In the genomic region with DNA sequence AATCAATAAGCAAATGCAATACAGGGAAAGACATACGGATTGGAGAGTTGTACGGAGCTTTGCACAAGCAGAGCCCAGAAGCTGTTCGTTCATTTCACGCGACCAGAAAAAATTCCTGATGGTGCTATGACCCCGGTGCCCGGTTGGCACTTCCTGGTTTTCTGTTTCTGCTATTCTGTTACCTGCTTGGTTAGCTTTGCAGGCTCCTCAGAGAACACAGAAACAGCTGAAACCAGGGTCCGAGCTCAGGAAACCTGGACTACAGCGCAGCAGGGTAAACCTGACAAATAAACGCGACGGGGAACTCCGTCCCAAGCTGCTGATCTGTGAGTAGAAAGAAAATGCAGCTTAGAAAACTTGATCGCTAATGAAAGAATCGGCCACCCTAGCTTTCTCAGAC, we compare ENCODE assay signal across 12 cellular contexts. TPM values are rescaled to one million over a fixed set of nuclear protein-coding genes. Genes with fewer than 3 reads are reported as not detected.
A peak's percentile ranks its signal among the peaks of the same experiment; 100 is the strongest.
DNase-seq lines count a peak whose midpoint lies in the region; ATAC-seq and TF ChIP-seq lines count a peak whose summit lies in the region.
"Had no signal": no experiment of that assay in that cellular context is flagged by ENCODE, and none has a peak within 500 bp of the region (broad histone marks: within the 10 kb centered on the region; RNA-seq: fewer than 3 reads in every experiment).

No MANE protein-coding gene starts in this region.

- H3K4me1 Mint-ChIP-seq in type B pancreatic cell (ENCODE audit: unreplicated experiment), result peaks cover 4% of the 10 kb centered on the region
- no peaks in the 10 kb centered on the region for H3K4me1 Mint-ChIP-seq in CD14-positive monocyte
- H3K4me1 Mint-ChIP-seq: IgD-negative memory B cell had no signal

- no peak overlapping the region for H3K27ac Mint-ChIP-seq in type B pancreatic cell
- no peak overlapping the region for H3K27ac Mint-ChIP-seq in CD14-positive monocyte
- H3K27ac Mint-ChIP-seq: IgD-negative memory B cell had no signal

- peaks cover 5% of the 10 kb centered on the region for H3K27me3 ChIP-seq in muscle layer of duodenum (ENCODE audit: low read depth, low read length)
- H3K27me3 ChIP-seq in SJCRH30, result no peaks in the 10 kb centered on the region
- H3K27me3 ChIP-seq: BLaER1 had no signal

- DNase-seq in NCI-H82 (lab: John Stamatoyannopoulos, UW), result peak; percentile 42
- DNase-seq in NCI-H82 treated with DMSO at 0.1 percent for 48 hours (lab: John Stamatoyannopoulos, UW; ENCODE audit: unreplicated experiment), result no peak
- DNase-seq in epithelial cell of esophagus (ENCODE audit: low read depth), result no peak
- no peak for DNase-seq in type B pancreatic cell (ENCODE audit: extremely low spot score, unreplicated experiment)
- DNase-seq in SJCRH30, result no peak
- no peak for DNase-seq in CD14-positive monocyte (ENCODE audit: low spot score)
- DNase-seq: HCEC 1CT had no signal

- H3K4me1 ChIP-seq in muscle layer of duodenum (ENCODE audit: control insufficient read depth in 1 of 2, insufficient read depth in 2 of 2, low read length in 2 of 2), result peaks cover 0 to 11% of the 10 kb centered on the region in 2 donors
- no peaks in the 10 kb centered on the region for H3K4me1 ChIP-seq in SJCRH30
- H3K4me1 ChIP-seq: BLaER1 had no signal

- no peaks in the 10 kb centered on the region for H3K36me3 ChIP-seq in muscle layer of duodenum (ENCODE audit: control insufficient read depth in 1 of 2, insufficient read depth in 2 of 2, low read length in 2 of 2)
- no peaks in the 10 kb centered on the region for H3K36me3 ChIP-seq in SJCRH30
- H3K36me3 ChIP-seq: BLaER1 had no signal

- TF ChIP-seq CTCF in epithelial cell of esophagus (IDR thresholded peaks at IDR 0.05; ENCODE audit: insufficient read depth, low read depth, low read length, missing control alignments), result no peak
- no peak for TF ChIP-seq CTCF in type B pancreatic cell (conservative IDR thresholded peaks at IDR 0.05)
- no peak for TF ChIP-seq CTCF in CD14-positive monocyte (IDR thresholded peaks at IDR 0.05)

- H3K27me3 Mint-ChIP-seq in type B pancreatic cell (peaks cover 82% of the 10 kb centered on the region), CD14-positive monocyte (ENCODE audit: low read depth in 3 of 3) (peaks cover 31 to 36% (median 33%) of the 10 kb centered on the region in 3 donors)

- no peak for ATAC-seq in HG02798 (IDR thresholded peaks at IDR 0.05; ENCODE audit: poor library complexity, unreplicated experiment)

- no peaks in the 10 kb centered on the region for H3K36me3 Mint-ChIP-seq in type B pancreatic cell
- H3K36me3 Mint-ChIP-seq in CD14-positive monocyte, result no peaks in the 10 kb centered on the region
- H3K36me3 Mint-ChIP-seq: IgD-negative memory B cell had no signal

- H3K9me3 Mint-ChIP-seq in type B pancreatic cell (no peaks in the 10 kb centered on the region), CD14-positive monocyte (peaks cover 0 to 9% (median 3%) of the 10 kb centered on the region in 7 donors)

- H3K9me3 ChIP-seq in muscle layer of duodenum (ENCODE audit: control insufficient read depth in 1 of 2, low read length in 2 of 2) (no peaks in the 10 kb centered on the region), SJCRH30 (replicated peaks) (no peaks in the 10 kb centered on the region)

- H3K27ac ChIP-seq in muscle layer of duodenum (ENCODE audit: low read length) (no peak overlapping the region), SJCRH30 (no peak overlapping the region)
- H3K27ac ChIP-seq: BLaER1 had no signal

- intact Hi-C loops in CD14-positive monocyte (cut with micrococcal nuclease), result no loop called here

- H3K4me3 ChIP-seq in epithelial cell of esophagus (ENCODE audit: low read length) (peak overlapping the region; percentile 11), muscle layer of duodenum (ENCODE audit: low read depth in 1 of 2, low read length in 2 of 2) (peak overlapping the region; percentile 40 to 60), SJCRH30 (no peak overlapping the region)
- H3K4me3 ChIP-seq: BLaER1 had no signal

- H3K4me3 Mint-ChIP-seq in type B pancreatic cell (peak overlapping the region; percentile 80), CD14-positive monocyte (peak overlapping the region in 1 of 2 donors; percentile 78)
- H3K4me3 Mint-ChIP-seq: IgD-negative memory B cell had no signal

RNA-seq across cellular contexts. Expression of a gene that starts 0.9 kb away (rescaled TPM):
- total RNA-seq in type B pancreatic cell (ENCODE audit: low replicate concordance), result 1.1 and 7.7 TPM in 2 replicates
- not detected in 2 replicates for total RNA-seq in SJCRH30 (2014; rRNA removed; shearing (Covaris generic))
- not detected for polyA plus RNA-seq in CD14-positive monocyte
- total RNA-seq: mononuclear cell had no signal
- polyA plus RNA-seq: IgD-negative memory B cell had no signal
